ENCODE assay signal across 37 cellular contexts in genomic region chr11:59963733-59964132, GRCh38. TPM values are rescaled to one million over a fixed set of nuclear protein-coding genes. Genes with fewer than 3 reads are reported as not detected.
"Had no signal": no experiment of that assay in that cellular context is flagged by ENCODE, and none has a peak within 500 bp of the region (broad histone marks: within the 10 kb centered on the region; RNA-seq: fewer than 3 reads in every experiment).

Gene OOSP4A (plus strand): TSS chr11:59964033. CDS start chr11:59964033, 0 bp downstream.

- H3K27me3 ChIP-seq: adrenal gland, body of pancreas, brain microvascular endothelial cell, breast epithelium had no signal

- H3K4me1 ChIP-seq: adrenal gland, breast epithelium had no signal

- DNase-seq: activated B cell treated with CpG ODN at 0.5 μM for 24 hours; activated CD4-positive, alpha-beta memory T cell treated with anti-CD3 and anti-CD28 coated beads for 36 hours; activated CD4-positive, alpha-beta T cell treated with anti-CD3 and anti-CD28 coated beads for 4 hours; activated CD4-positive, alpha-beta T cell treated with anti-CD3 and anti-CD28 coated beads, Interleukin-2, amount 10 ng/mL, durations not matched to agents 24 days and 14 days; activated CD4-positive, alpha-beta T cell treated with anti-CD3 and anti-CD28 coated beads, Interleukin-2, amount 50 U/mL, for 1 hour; activated CD4-positive, alpha-beta T cell treated with anti-CD3 and anti-CD28 coated beads, Interleukin-2, amount 50 U/mL, for 4 hours; activated CD4-positive, CD25-positive, alpha-beta regulatory T cell treated with anti-CD3 and anti-CD28 coated beads, Interleukin-2, amount 50 U/mL, for 72 hours; activated CD8-positive, alpha-beta memory T cell treated with anti-CD3 and anti-CD28 coated beads, Interleukin-2, amount 50 U/mL, for 4 hours; activated CD8-positive, alpha-beta T cell treated with anti-CD3 and anti-CD28 coated beads for 36 hours; activated effector memory CD4-positive, alpha-beta T cell treated with anti-CD3 and anti-CD28 coated beads, Interleukin-2, amount 50 U/mL, for 16 hours; activated gamma-delta T cell treated with Interleukin-2 at 50 U/mL for 16 hours; activated naive CD4-positive, alpha-beta T cell; activated naive CD4-positive, alpha-beta T cell treated with anti-CD3 and anti-CD28 coated beads for 36 hours; activated naive CD4-positive, alpha-beta T cell treated with anti-CD3 and anti-CD28 coated beads, Interleukin-2, amount 50 U/mL, for 16 hours; activated naive CD8-positive, alpha-beta T cell treated with anti-CD3 and anti-CD28 coated beads for 36 hours; activated T-cell treated with anti-CD3 and anti-CD28 coated beads for 4 hours; activated T-cell treated with anti-CD3 and anti-CD28 coated beads, Interleukin-2, amount 50 U/mL, for 1 hour; activated T-cell treated with anti-CD3 and anti-CD28 coated beads, Interleukin-2, amount 50 U/mL, for 4 hours; activated T-cell treated with anti-CD3 and anti-CD28 coated beads, Interleukin-2, amount 50 U/mL, for 72 hours; adrenal gland; amniotic stem cell; aorta; body of pancreas; brain microvascular endothelial cell; caudate nucleus; cerebellar nuclear complex; T-cell; T-helper 2 cell; T-helper 9 cell had no signal

- H3K27ac ChIP-seq: adrenal gland, brain microvascular endothelial cell, breast epithelium, VCaP had no signal

- H3K36me3 ChIP-seq: adrenal gland, brain microvascular endothelial cell, breast epithelium had no signal

- H3K4me3 ChIP-seq: adrenal gland, body of pancreas, breast epithelium had no signal

- H3K9me3 ChIP-seq: adrenal gland, body of pancreas, breast epithelium had no signal

RNA-seq across cellular contexts. Expression of gene OOSP4A, which starts in this region (rescaled TPM):
- total RNA-seq: activated B cell treated with CpG ODN at 0.5 μM for 24 hours; activated CD4-positive, alpha-beta memory T cell treated with anti-CD3 and anti-CD28 coated beads for 36 hours; activated CD4-positive, alpha-beta T cell treated with anti-CD3 and anti-CD28 coated beads, Interleukin-2, amount 10 ng/mL, durations not matched to agents 24 days and 14 days; activated CD8-positive, alpha-beta memory T cell treated with anti-CD3 and anti-CD28 coated beads for 36 hours; activated CD8-positive, alpha-beta T cell treated with anti-CD3 and anti-CD28 coated beads for 36 hours; activated naive CD4-positive, alpha-beta T cell treated with anti-CD3 and anti-CD28 coated beads for 36 hours; activated naive CD4-positive, alpha-beta T cell treated with anti-CD3 and anti-CD28 coated beads, Interleukin-2, amount 50 U/mL, for 72 hours; activated naive CD8-positive, alpha-beta T cell treated with anti-CD3 and anti-CD28 coated beads for 36 hours; activated T-cell treated with anti-CD3 and anti-CD28 coated beads, Interleukin-2, amount 50 U/mL, for 4 hours; activated T-cell treated with anti-CD3 and anti-CD28 coated beads, Interleukin-2, amount 50 U/mL, for 72 hours; activated T-helper 1 cell treated with anti-CD3 and anti-CD28 coated beads, Interleukin-12 subunit alpha, Interleukin-12 subunit beta, Interleukin-2, Interleukin-4 antibody, amounts not matched to agents 30 ng/mL and 10 ng/mL and 1 ng/mL, durations not matched to agents 14 hours and 24 hours and 36 hours; activated T-helper 17 cell treated with anti-CD3 and anti-CD28 coated beads, Interleukin-2, amount 50 U/mL, for 72 hours; adrenal gland; aorta; astrocyte; body of pancreas; breast epithelium; chondrocyte; T-cell had no signal
- polyA plus RNA-seq: adrenal gland, aorta had no signal
